In the genomic region with DNA sequence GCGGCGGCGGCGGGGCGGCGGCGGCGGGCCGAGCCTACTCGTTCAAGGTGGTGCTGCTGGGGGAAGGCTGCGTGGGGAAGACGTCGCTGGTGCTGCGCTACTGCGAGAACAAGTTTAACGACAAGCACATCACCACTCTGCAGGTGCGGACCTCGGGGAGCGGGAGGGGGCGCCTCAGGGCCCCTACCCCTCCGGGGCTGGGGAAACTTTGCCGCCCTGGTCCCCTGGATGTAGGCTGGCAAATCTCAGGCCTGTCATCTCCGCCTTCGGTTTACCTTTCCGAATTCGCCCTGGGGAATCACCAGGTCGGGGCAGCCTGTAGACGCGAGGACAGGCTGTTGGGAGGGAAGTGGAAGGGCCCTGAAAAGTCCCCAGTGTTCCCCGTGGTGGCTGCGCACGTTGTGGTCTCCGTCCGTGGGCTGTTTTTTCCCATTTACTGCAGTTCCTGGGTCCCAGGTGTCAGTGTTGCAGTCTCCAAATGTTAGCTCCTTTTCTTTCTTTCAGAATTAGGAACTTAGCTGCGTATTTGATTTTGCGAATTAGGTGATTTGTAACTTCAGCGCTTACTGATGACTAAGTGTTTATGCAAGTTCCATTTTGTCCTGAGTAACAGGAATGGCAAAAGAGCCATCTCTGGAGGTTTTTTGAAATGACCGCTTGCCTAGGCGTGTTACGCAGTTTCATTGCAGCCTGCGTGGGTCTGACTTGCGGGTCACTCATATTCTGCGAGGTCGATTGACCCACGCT, we compare ENCODE assay signal across 8 cellular contexts. TPM values are rescaled to one million over a fixed set of nuclear protein-coding genes. Genes with fewer than 3 reads are reported as not detected.
DNase-seq lines count a peak whose midpoint lies in the region; ATAC-seq, FAIRE-seq and TF ChIP-seq lines count a peak whose summit lies in the region.

No MANE protein-coding gene starts in this region.

- ATAC-seq in effector memory CD8-positive, alpha-beta T cell (replicated peaks) = peak; percentile 57

- H3K27me3 ChIP-seq in mononuclear cell (ENCODE audit: insufficient read depth, low read length) = peaks cover 12% of the 10 kb centered on the region

- peak overlapping the region; percentile 84 for H3K4me3 ChIP-seq in GM12864 (ENCODE audit: low read depth, low read length)
- peak overlapping the region; percentile 93 for H3K4me3 ChIP-seq in LNCaP clone FGC (ENCODE audit: low read depth, low read length)
- H3K4me3 ChIP-seq in mononuclear cell (ENCODE audit: low read length) = peak overlapping the region; percentile 83

- DNase-seq in GM12864 (ENCODE audit: low read depth) (peak; percentile 33), H54 (ENCODE audit: insufficient read length, low spot score) (peak; percentile 26), LNCaP clone FGC (ENCODE audit: low read depth) (no peak), T1000 (lab: John Stamatoyannopoulos, UW) (no peak)
- DNase-seq in activated CD4-positive, alpha-beta memory T cell treated with anti-CD3 and anti-CD28 coated beads, Interleukin-2, amount 10 ng/mL, durations not matched to agents 7 days and 5 days = peak; percentile 58
- peak; percentile 61 to 63 (median 61) for DNase-seq in effector memory CD8-positive, alpha-beta T cell
- DNase-seq in stimulated activated CD8-positive, alpha-beta memory T cell treated with anti-CD3 and anti-CD28 coated beads, Interleukin-2, amount 100 ng/mL, for 48 hours (ENCODE audit: low read depth in 2 of 2) = peak; percentile 37 to 46

- peaks cover 14% of the 10 kb centered on the region for H3K27me3 Mint-ChIP-seq in activated CD4-positive, alpha-beta memory T cell treated with anti-CD3 and anti-CD28 coated beads, Interleukin-2, amount 10 ng/mL, durations not matched to agents 7 days and 5 days
- H3K27me3 Mint-ChIP-seq in effector memory CD8-positive, alpha-beta T cell = peaks cover 16 to 17% of the 10 kb centered on the region in 2 donors

- peaks cover 41% of the 10 kb centered on the region for H3K36me3 Mint-ChIP-seq in activated CD4-positive, alpha-beta memory T cell treated with anti-CD3 and anti-CD28 coated beads, Interleukin-2, amount 10 ng/mL, durations not matched to agents 7 days and 5 days (ENCODE audit: low read depth)
- H3K36me3 Mint-ChIP-seq in effector memory CD8-positive, alpha-beta T cell (ENCODE audit: insufficient read depth) = peaks cover 44% of the 10 kb centered on the region

- POLR2A ChIA-PET in activated CD4-positive, alpha-beta memory T cell treated with anti-CD3 and anti-CD28 coated beads, Interleukin-2, amount 10 ng/mL, durations not matched to agents 7 days and 5 days (lab: Charles Lee) = interaction anchor here (1.0 to 6.0 kb wide), 7 partner anchors 8 to 119 kb away, joined by 3 to 57 read pairs (median 7); a partner anchor contains a TSS

- TF ChIP-seq POLR2A in H54 (IDR thresholded peaks at IDR 0.05; ENCODE audit: low read depth, low read length) = no peak

- no peak for TF ChIP-seq CTCF in GM12864 (IDR thresholded peaks at IDR 0.05; ENCODE audit: low read depth, low read length, missing control alignments)
- TF ChIP-seq CTCF in LNCaP clone FGC (IDR thresholded peaks at IDR 0.05; ENCODE audit: control insufficient read depth, extremely low read depth, insufficient read depth) = peak; percentile 24; the same call in 1 of the 2 replicates

- H3K9me3 ChIP-seq in mononuclear cell (ENCODE audit: low read depth, low read length) = peaks cover 13% of the 10 kb centered on the region

- no peak for FAIRE-seq in H54 (lab: Jason Lieb, UNC)

- peaks cover 35% of the 10 kb centered on the region for H3K4me1 Mint-ChIP-seq in activated CD4-positive, alpha-beta memory T cell treated with anti-CD3 and anti-CD28 coated beads, Interleukin-2, amount 10 ng/mL, durations not matched to agents 7 days and 5 days
- H3K4me1 Mint-ChIP-seq in effector memory CD8-positive, alpha-beta T cell (ENCODE audit: low read depth in 2 of 2) = peaks cover 30 to 39% of the 10 kb centered on the region in 2 donors

- peaks cover 18% of the 10 kb centered on the region for H3K9me3 Mint-ChIP-seq in activated CD4-positive, alpha-beta memory T cell treated with anti-CD3 and anti-CD28 coated beads, Interleukin-2, amount 10 ng/mL, durations not matched to agents 7 days and 5 days
- no peaks in the 10 kb centered on the region for H3K9me3 Mint-ChIP-seq in effector memory CD8-positive, alpha-beta T cell

- CTCF ChIA-PET in activated CD4-positive, alpha-beta memory T cell treated with anti-CD3 and anti-CD28 coated beads, Interleukin-2, amount 10 ng/mL, durations not matched to agents 7 days and 5 days (lab: Charles Lee) = interaction anchor here (1.1 to 3.8 kb wide), 6 partner anchors 9 to 340 kb away, joined by 3 to 19 read pairs (median 6); a partner anchor contains a TSS

- peak overlapping the region; percentile 90 for H3K27ac Mint-ChIP-seq in activated CD4-positive, alpha-beta memory T cell treated with anti-CD3 and anti-CD28 coated beads, Interleukin-2, amount 10 ng/mL, durations not matched to agents 7 days and 5 days
- peak overlapping the region; percentile 97 for H3K27ac Mint-ChIP-seq in effector memory CD8-positive, alpha-beta T cell

- peak overlapping the region; percentile 88 for H3K4me3 Mint-ChIP-seq in activated CD4-positive, alpha-beta memory T cell treated with anti-CD3 and anti-CD28 coated beads, Interleukin-2, amount 10 ng/mL, durations not matched to agents 7 days and 5 days
- H3K4me3 Mint-ChIP-seq in effector memory CD8-positive, alpha-beta T cell = peak overlapping the region; percentile 84 to 85

- H3K4me1 ChIP-seq in mononuclear cell (ENCODE audit: insufficient read depth, low read length) = peaks cover 29% of the 10 kb centered on the region

RNA-seq across cellular contexts. Expression of a gene that starts 0.7 kb away (rescaled TPM):
- 10 to 100 TPM; 65.0 to 67.3 TPM for total RNA-seq in activated CD4-positive, alpha-beta memory T cell treated with anti-CD3 and anti-CD28 coated beads, Interleukin-2, amount 10 ng/mL, durations not matched to agents 7 days and 5 days
- 43.0 TPM for total RNA-seq in mononuclear cell

Comparison
In these comparisons a context has a peak if more than half of its experiments do, and no peak if none do; other contexts are left out.
1. DNase-seq: peak in GM12864 (single experiment), H54 (single experiment), activated CD4-positive, alpha-beta memory T cell treated with anti-CD3 and anti-CD28 coated beads, Interleukin-2, amount 10 ng/mL, durations not matched to agents 7 days and 5 days (single experiment), effector memory CD8-positive, alpha-beta T cell (3 of 3) and stimulated activated CD8-positive, alpha-beta memory T cell treated with anti-CD3 and anti-CD28 coated beads, Interleukin-2, amount 100 ng/mL, for 48 hours (2 of 2); none in LNCaP clone FGC (single experiment) and T1000 (single experiment).
2. Peak in every context shown above with its lines, with median percentiles within 50 percentile points of each other: H3K4me3 ChIP-seq.